ENCODE assay signal across 1 cellular context in the genomic region with DNA sequence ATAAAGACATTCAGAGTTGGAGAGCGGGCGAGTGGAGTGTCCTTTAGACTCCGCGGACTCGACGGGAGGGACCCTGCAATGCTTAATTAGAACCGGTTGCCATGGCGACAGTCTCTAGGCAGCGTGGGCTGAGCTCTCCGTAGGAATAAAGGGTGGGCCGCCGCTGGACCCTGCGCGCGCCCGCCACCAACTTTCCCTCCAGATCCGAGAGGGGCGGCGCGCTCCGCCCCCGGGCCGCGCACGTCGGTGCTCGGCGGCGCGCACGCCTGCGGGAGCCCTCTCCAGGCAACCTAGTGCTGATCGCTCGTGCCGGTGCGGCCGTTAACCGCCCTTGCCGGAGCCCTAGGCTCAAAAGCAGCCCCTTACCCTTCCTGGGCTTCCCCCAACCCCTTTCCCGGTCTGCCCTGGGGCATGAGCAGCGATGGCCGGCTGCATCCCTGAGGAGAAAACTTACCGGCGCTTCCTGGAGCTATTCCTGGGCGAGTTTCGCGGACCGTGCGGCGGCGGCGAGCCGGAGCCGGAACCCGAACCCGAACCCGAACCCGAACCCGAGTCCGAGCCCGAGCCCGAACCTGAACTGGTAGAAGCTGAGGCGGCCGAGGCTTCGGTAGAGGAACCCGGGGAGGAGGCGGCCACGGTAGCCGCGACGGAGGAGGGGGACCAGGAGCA.
TF ChIP-seq lines count a peak whose summit lies in the region.

Gene PPM1E, plus strand, starts transcription at position 278 of the 669 bp plus-strand sequence.

TF ChIP-seq in HepG2, 621 proteins besides CTCF, POLR2A, EP300 and RAD21 (continued from another document and continues in another):
- TF ChIP-seq ZFP91 (CRISPR knock-in tag; IDR thresholded peaks at IDR 0.05; ENCODE audit: borderline replicate concordance) (peak; percentile 58; the same call in 1 of the 2 replicates), PITX1 (CRISPR knock-in tag; IDR thresholded peaks at IDR 0.05) (0 out of 2 replicates have a peak, but pooled peaks have one; percentile 17), DR1 (CRISPR knock-in tag; IDR thresholded peaks at IDR 0.05) (no peak), TBX2 (CRISPR knock-in tag; IDR thresholded peaks at IDR 0.05; ENCODE audit: borderline replicate concordance) (peak; percentile 64), SIN3B (IDR thresholded peaks at IDR 0.05; ENCODE audit: low read length) (no peak), ZNF674 (CRISPR knock-in tag; IDR thresholded peaks at IDR 0.05; ENCODE audit: low read depth) (0 out of 2 replicates have a peak, but pooled peaks have one; percentile 61), MED8 (CRISPR knock-in tag; IDR thresholded peaks at IDR 0.05; ENCODE audit: insufficient replicate concordance) (peak; percentile 35), RNF2 (conservative IDR thresholded peaks at IDR 0.05; ENCODE audit: low read depth) (0 out of 2 replicates have a peak, but pooled peaks have one; percentile 26), GABPB1 (CRISPR knock-in tag; IDR thresholded peaks at IDR 0.05) (peak; percentile 60; the same call in 1 of the 2 replicates), FOXM1 (CRISPR knock-in tag; IDR thresholded peaks at IDR 0.05) (no peak), MTF2 (CRISPR knock-in tag; IDR thresholded peaks at IDR 0.05; ENCODE audit: borderline replicate concordance) (peak; percentile 96), EZH2 (conservative IDR thresholded peaks at IDR 0.05; ENCODE audit: low read depth, low read length) (peak; percentile 32; the same call in 1 of the 2 replicates), AGO1 (IDR thresholded peaks at IDR 0.05; ENCODE audit: low read depth, low read length, poor library complexity, severe bottlenecking) (peak; percentile 25), ZNF501 (CRISPR knock-in tag; IDR thresholded peaks at IDR 0.05) (peak; percentile 79), CEBPZ (IDR thresholded peaks at IDR 0.05; ENCODE audit: low read length) (no peak), YY1 (IDR thresholded peaks at IDR 0.05; ENCODE audit: insufficient read depth, insufficient replicate concordance, low read depth, low read length) (peak; percentile 9), POLR2AphosphoS2 (IDR thresholded peaks at IDR 0.05; ENCODE audit: low read depth, low read length) (no peak), ZNF547 (CRISPR knock-in tag; IDR thresholded peaks at IDR 0.05) (peak; percentile 81), SPEN (CRISPR knock-in tag; IDR thresholded peaks at IDR 0.05; ENCODE audit: low read depth) (no peak), ZMAT3 (CRISPR knock-in tag; conservative IDR thresholded peaks at IDR 0.05) (peak; percentile 62; the same call in 1 of the 2 replicates), REST (IDR thresholded peaks at IDR 0.05; ENCODE audit: borderline replicate concordance in 1 of 2, low read depth in 1 of 2, low read length in 2 of 2) (peak; percentile 55 to 89), PCBP1 (IDR thresholded peaks at IDR 0.05; ENCODE audit: borderline replicate concordance, low read depth, low read length) (0 out of 2 replicates have a peak, but pooled peaks have one; percentile 16), NRL (CRISPR knock-in tag; IDR thresholded peaks at IDR 0.05; ENCODE audit: borderline replicate concordance) (0 out of 2 replicates have a peak, but pooled peaks have one; percentile 30), ARID2 (CRISPR knock-in tag; IDR thresholded peaks at IDR 0.05; ENCODE audit: borderline replicate concordance) (peak; percentile 49; the same call in 1 of the 2 replicates), ZNF687 (CRISPR knock-in tag; IDR thresholded peaks at IDR 0.05) (peak; percentile 66), SMARCE1 (IDR thresholded peaks at IDR 0.05; ENCODE audit: borderline replicate concordance) (no peak), AHR (CRISPR knock-in tag; IDR thresholded peaks at IDR 0.05) (peak; percentile 24; the same call in 1 of the 2 replicates)
- TF ChIP-seq, protein P1, sequence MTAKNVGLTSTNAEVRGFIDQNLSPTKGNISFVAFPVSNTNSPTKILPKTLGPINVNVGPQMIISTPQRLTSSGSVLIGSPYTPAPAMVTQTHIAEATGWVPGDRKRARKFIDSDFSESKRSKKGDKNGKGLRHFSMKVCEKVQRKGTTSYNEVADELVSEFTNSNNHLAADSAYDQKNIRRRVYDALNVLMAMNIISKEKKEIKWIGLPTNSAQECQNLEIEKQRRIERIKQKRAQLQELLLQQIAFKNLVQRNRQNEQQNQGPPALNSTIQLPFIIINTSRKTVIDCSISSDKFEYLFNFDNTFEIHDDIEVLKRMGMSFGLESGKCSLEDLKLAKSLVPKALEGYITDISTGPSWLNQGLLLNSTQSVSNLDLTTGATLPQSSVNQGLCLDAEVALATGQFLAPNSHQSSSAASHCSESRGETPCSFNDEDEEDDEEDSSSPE (CRISPR knock-in tag; IDR thresholded peaks at IDR 0.05), result 0 out of 2 replicates have a peak, but pooled peaks have one; percentile 13
- TF ChIP-seq, protein P2, sequence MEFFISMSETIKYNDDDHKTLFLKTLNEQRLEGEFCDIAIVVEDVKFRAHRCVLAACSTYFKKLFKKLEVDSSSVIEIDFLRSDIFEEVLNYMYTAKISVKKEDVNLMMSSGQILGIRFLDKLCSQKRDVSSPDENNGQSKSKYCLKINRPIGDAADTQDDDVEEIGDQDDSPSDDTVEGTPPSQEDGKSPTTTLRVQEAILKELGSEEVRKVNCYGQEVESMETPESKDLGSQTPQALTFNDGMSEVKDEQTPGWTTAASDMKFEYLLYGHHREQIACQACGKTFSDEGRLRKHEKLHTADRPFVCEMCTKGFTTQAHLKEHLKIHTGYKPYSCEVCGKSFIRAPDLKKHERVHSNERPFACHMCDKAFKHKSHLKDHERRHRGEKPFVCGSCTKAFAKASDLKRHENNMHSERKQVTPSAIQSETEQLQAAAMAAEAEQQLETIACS (CRISPR knock-in tag; IDR thresholded peaks at IDR 0.05), result peak; percentile 97
- TF ChIP-seq, protein P3, sequence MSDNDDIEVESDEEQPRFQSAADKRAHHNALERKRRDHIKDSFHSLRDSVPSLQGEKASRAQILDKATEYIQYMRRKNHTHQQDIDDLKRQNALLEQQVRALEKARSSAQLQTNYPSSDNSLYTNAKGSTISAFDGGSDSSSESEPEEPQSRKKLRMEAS (IDR thresholded peaks at IDR 0.05), result no peak
- TF ChIP-seq, protein P4, sequence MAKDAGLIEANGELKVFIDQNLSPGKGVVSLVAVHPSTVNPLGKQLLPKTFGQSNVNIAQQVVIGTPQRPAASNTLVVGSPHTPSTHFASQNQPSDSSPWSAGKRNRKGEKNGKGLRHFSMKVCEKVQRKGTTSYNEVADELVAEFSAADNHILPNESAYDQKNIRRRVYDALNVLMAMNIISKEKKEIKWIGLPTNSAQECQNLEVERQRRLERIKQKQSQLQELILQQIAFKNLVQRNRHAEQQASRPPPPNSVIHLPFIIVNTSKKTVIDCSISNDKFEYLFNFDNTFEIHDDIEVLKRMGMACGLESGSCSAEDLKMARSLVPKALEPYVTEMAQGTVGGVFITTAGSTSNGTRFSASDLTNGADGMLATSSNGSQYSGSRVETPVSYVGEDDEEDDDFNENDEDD (CRISPR knock-in tag; IDR thresholded peaks at IDR 0.05; ENCODE audit: borderline replicate concordance), result peak; percentile 26; the same call in 1 of the 2 replicates
